13 cellular contexts compared by ENCODE assay signal in genomic region chr2:70514612-70515055, GRCh38. TPM values are rescaled to one million over a fixed set of nuclear protein-coding genes. Genes with fewer than 3 reads are reported as not detected.
DNase-seq lines count a peak whose midpoint lies in the region; ATAC-seq, FAIRE-seq and TF ChIP-seq lines count a peak whose summit lies in the region.
"Had no signal": no experiment of that assay in that cellular context is flagged by ENCODE, and none has a peak within 500 bp of the region (broad histone marks: within the 10 kb centered on the region; RNA-seq: fewer than 3 reads in every experiment).

No MANE protein-coding gene starts in this region.

- TF ChIP-seq CTCF in kidney (IDR thresholded peaks at IDR 0.05; ENCODE audit: borderline replicate concordance, extremely low read depth, insufficient read depth): no peak

- H3K27ac ChIP-seq in kidney (ENCODE audit: low read depth in 2 of 2, low read length in 2 of 2): no peak overlapping the region
- H3K27ac ChIP-seq: uterus had no signal

- peaks cover 15 to 26% of the 10 kb centered on the region in 2 donors for H3K4me1 ChIP-seq in kidney (ENCODE audit: control insufficient read depth in 1 of 2, insufficient read depth in 1 of 2, low read depth in 1 of 2, low read length in 2 of 2)
- H3K4me1 ChIP-seq: uterus had no signal

- no peak for FAIRE-seq in kidney (lab: Jason Lieb, UNC)

- H3K9me3 ChIP-seq in kidney (ENCODE audit: control insufficient read depth in 1 of 2, low read length in 2 of 2): no peaks in the 10 kb centered on the region
- H3K9me3 ChIP-seq: uterus had no signal

- H3K36me3 ChIP-seq in kidney (ENCODE audit: control insufficient read depth in 1 of 2, insufficient read depth in 2 of 2, low read length in 2 of 2): no peaks in the 10 kb centered on the region
- H3K36me3 ChIP-seq: uterus had no signal

- no peak overlapping the region for H3K4me3 ChIP-seq in kidney (ENCODE audit: low read length in 2 of 2)
- H3K4me3 ChIP-seq: uterus had no signal

- peak; percentile 74 for ATAC-seq in Right ventricle myocardium superior (ENCODE audit: poor library complexity)
- ATAC-seq in HG03097 (IDR thresholded peaks at IDR 0.05; ENCODE audit: low FRiP score, unreplicated experiment): no peak
- no peak for ATAC-seq in GM18511 (IDR thresholded peaks at IDR 0.05; ENCODE audit: unreplicated experiment)
- ATAC-seq: activated CD4-positive, CD25-positive, alpha-beta regulatory T cell treated with anti-CD3 and anti-CD28 coated beads, Interleukin-2, amount 50 U/mL, for 24 hours had no signal

- DNase-seq in Right ventricle myocardium superior (peak; percentile 53), cardiac septum (ENCODE audit: low spot score) (no peak), NCI-H774 (lab: John Stamatoyannopoulos, UW) (peak; percentile 42), kidney (peak; percentile 96), SIG-M5 (lab: John Stamatoyannopoulos, UW) (no peak), foreskin melanocyte (no peak)
- DNase-seq: activated effector memory CD4-positive, alpha-beta T cell treated with Interleukin-2 at 50 U/mL for 16 hours; central memory CD4-positive, alpha-beta T cell; uterus had no signal

- intact Hi-C loops in Right ventricle myocardium superior (cut with DNase I) (no loop called here), cardiac septum (cut with DNase I) (no loop called here), kidney (cut with DNase I) (no loop called here)

- H3K9ac ChIP-seq in kidney (ENCODE audit: low read length in 2 of 2): no peak overlapping the region

RNA-seq across cellular contexts. Expression of gene TGFA, which starts 39.0 kb away (rescaled TPM):
- 2.1 TPM for total RNA-seq in Right ventricle myocardium superior
- total RNA-seq in cardiac septum: 0.73 TPM
- total RNA-seq in kidney: 30.8 TPM
- polyA plus RNA-seq in kidney (ENCODE audit: insufficient read depth, low read depth, low replicate concordance): 8.3 TPM
- polyA plus RNA-seq: AG04450 had no signal

Comparison
In these comparisons a context has a peak if more than half of its experiments do, and no peak if none do; other contexts are left out.
1. DNase-seq: peak in Right ventricle myocardium superior (single experiment), NCI-H774 (single experiment) and kidney (single experiment); none in cardiac septum (single experiment), SIG-M5 (single experiment) and foreskin melanocyte (single experiment).
2. RNA of gene TGFA, which starts 39.0 kb away (total RNA-seq): 30.8 TPM in kidney (single experiment); 2.1 TPM in Right ventricle myocardium superior (single experiment) and 0.73 TPM in cardiac septum (single experiment); every median in the first group is over 10 times any median in the second.